ENCODE assay signal across 14 cellular contexts in genomic region chr14:28242895-28243294, GRCh38.
"Had no signal": no experiment of that assay in that cellular context is flagged by ENCODE, and none has a peak within 500 bp of the region (broad histone marks: within the 10 kb centered on the region; RNA-seq: fewer than 3 reads in every experiment).

No MANE protein-coding gene starts in this region.

- H3K27me3 Mint-ChIP-seq: activated naive CD4-positive, alpha-beta T cell treated with anti-CD3 and anti-CD28 coated beads, Interleukin-2, amount 50 U/mL, for 24 hours; brain; central memory CD8-positive, alpha-beta T cell had no signal

- DNase-seq: activated effector memory CD4-positive, alpha-beta T cell treated with Interleukin-2 at 50 U/mL for 16 hours; amniotic stem cell; cortex of kidney; effector CD8-positive, alpha-beta T cell; heart right ventricle; left ventricle myocardium inferior; nephron progenitor cell; ovary; stimulated activated CD4-positive, alpha-beta T cell treated with anti-CD3 and anti-CD28 coated beads, Interleukin-2, amount 100 ng/mL, for 48 hours; stimulated activated naive CD4-positive, alpha-beta T cell treated with Interleukin-2 at 50 U/mL for 16 hours; trophoblast cell had no signal

- H3K27ac Mint-ChIP-seq: activated naive CD4-positive, alpha-beta T cell treated with anti-CD3 and anti-CD28 coated beads, Interleukin-2, amount 50 U/mL, for 24 hours; nephron progenitor cell had no signal

- H3K36me3 Mint-ChIP-seq: activated naive CD4-positive, alpha-beta T cell treated with anti-CD3 and anti-CD28 coated beads, Interleukin-2, amount 50 U/mL, for 24 hours; brain had no signal

- H3K9me3 ChIP-seq: ovary had no signal

- H3K4me3 Mint-ChIP-seq: activated naive CD4-positive, alpha-beta T cell treated with anti-CD3 and anti-CD28 coated beads, Interleukin-2, amount 50 U/mL, for 24 hours; brain; central memory CD8-positive, alpha-beta T cell; nephron progenitor cell had no signal

- ATAC-seq: heart right ventricle had no signal

- H3K4me1 Mint-ChIP-seq: activated naive CD4-positive, alpha-beta T cell treated with anti-CD3 and anti-CD28 coated beads, Interleukin-2, amount 50 U/mL, for 24 hours; central memory CD8-positive, alpha-beta T cell; nephron progenitor cell had no signal

- H3K4me1 ChIP-seq: heart right ventricle, left ventricle myocardium inferior had no signal

- H3K27me3 ChIP-seq: heart right ventricle, ovary had no signal

- H3K4me3 ChIP-seq: heart right ventricle, left ventricle myocardium inferior, ovary had no signal

- H3K36me3 ChIP-seq: heart right ventricle, left ventricle myocardium inferior, ovary had no signal

- H3K27ac ChIP-seq: heart right ventricle, left ventricle myocardium inferior, ovary had no signal
